Comparison of ENCODE assay signal across 8 cellular contexts in genomic region chr20:28602401-28603217, GRCh38.
DNase-seq lines count a peak whose midpoint lies in the region; ATAC-seq and TF ChIP-seq lines count a peak whose summit lies in the region.
"Not testable (repeated sequence)": the region's sequence is repeated elsewhere in the genome, so short reads cannot be mapped to it uniquely, and the experiment has no call there.

No MANE protein-coding gene starts in this region.

- H2AFZ ChIP-seq in GM23248: peak overlapping the region; percentile 91

- H3F3A ChIP-seq in GM23248 (ENCODE audit: insufficient read depth): not testable (repeated sequence)

- not testable (repeated sequence) for H3K4me1 ChIP-seq in GM23248 (ENCODE audit: insufficient read depth); HUES48 (ENCODE audit: control insufficient read depth, insufficient read depth, low read length); iPS DF 6.9 (ENCODE audit: control insufficient read depth, insufficient read depth, low read length); thoracic aorta (ENCODE audit: control insufficient read depth in 1 of 2, low read depth in 2 of 2)

- peak overlapping the region; percentile 81 for H3K4me2 ChIP-seq in GM23248 (ENCODE audit: unreplicated experiment)

- not testable (repeated sequence) for H3K36me3 ChIP-seq in GM23248 (ENCODE audit: low read depth); HUES48 (ENCODE audit: control insufficient read depth, insufficient read depth, low read length); iPS DF 6.9 (ENCODE audit: control insufficient read depth, insufficient read depth, low read length); thoracic aorta

- 3% methylated on average over 61 to 65 of the region's 71 CpGs for WGBS in GM23248 (ENCODE audit: low coverage in 1 of 2, low lambda C conversion rate in 2 of 2, missing lambda C conversion rate in 2 of 2), 2 experiments
- WGBS in iPS DF 6.9 (ENCODE audit: insufficient coverage, insufficient read length): no CpG with 5 or more reads among the region's 71 CpGs

- not testable (repeated sequence) for H4K20me1 ChIP-seq in GM23248 (ENCODE audit: insufficient read depth)

- not testable (repeated sequence) for H3K27me3 ChIP-seq in GM23248 (replicated peaks; ENCODE audit: insufficient read depth); HUES48 (ENCODE audit: control insufficient read depth, insufficient read depth, low read length); iPS DF 6.9 (ENCODE audit: control insufficient read depth, insufficient read depth, low read length); thoracic aorta (replicated peaks; ENCODE audit: insufficient read depth)

- ATAC-seq in thoracic aorta (ENCODE audit: insufficient number of reproducible peaks, low FRiP score, low read depth): peak; percentile 98

- H3K9me2 ChIP-seq in GM23248 (ENCODE audit: insufficient read depth): not testable (repeated sequence)

- H3K79me2 ChIP-seq in GM23248 (ENCODE audit: insufficient read depth): peaks cover 34% of the 10 kb centered on the region

- TF ChIP-seq CTCF in GM12864 (IDR thresholded peaks at IDR 0.05; ENCODE audit: low read depth, low read length, missing control alignments): peak; percentile 82
- TF ChIP-seq CTCF in thoracic aorta (IDR thresholded peaks at IDR 0.05): peak; percentile 59

- in situ Hi-C loops in GM23248 (cut with MboI): not testable (repeated sequence)

- H3K9me3 ChIP-seq in GM23248 (ENCODE audit: low read depth); HUES48 (ENCODE audit: control insufficient read depth, insufficient read depth, low read length); iPS DF 6.9 (ENCODE audit: control insufficient read depth, insufficient read depth, low read length); thoracic aorta: not testable (repeated sequence)

- H3K9ac ChIP-seq in GM23248 (peak overlapping the region; percentile 86), HUES48 (ENCODE audit: low read depth, low read length) (peak overlapping the region; percentile 66)

- DNase-seq in GM12864 (ENCODE audit: low read depth) (peak; percentile 76), GM23248 (peak; percentile 92), cerebellum (ENCODE audit: low spot score) (peak; percentile 65), iPS DF 6.9 (ENCODE audit: low read depth, low spot score) (peak; percentile 61), renal cortical epithelial cell (ENCODE audit: low read depth) (peak; percentile 89), thoracic aorta (ENCODE audit: low spot score) (peak; percentile 33)
- DNase-seq in activated CD4-positive, alpha-beta T cell treated with anti-CD3 and anti-CD28 coated beads, Interleukin-2, amount 50 U/mL, for 48 hours: peak; percentile 76 to 81

- H3K27ac ChIP-seq in GM23248 (peak overlapping the region; percentile 78), HUES48 (ENCODE audit: low read depth, low read length) (peak overlapping the region; percentile 27), thoracic aorta (peak overlapping the region; percentile 65 to 75)
- not testable (repeated sequence) for H3K27ac ChIP-seq in iPS DF 6.9 (ENCODE audit: low read length)

- peak overlapping the region; percentile 88 for H3K4me3 ChIP-seq in GM12864 (ENCODE audit: low read depth, low read length)
- peak overlapping the region; percentile 94 for H3K4me3 ChIP-seq in GM23248
- H3K4me3 ChIP-seq in HUES48 (ENCODE audit: low read depth, low read length): peak overlapping the region; percentile 83
- peak overlapping the region; percentile 86 for H3K4me3 ChIP-seq in iPS DF 6.9 (ENCODE audit: low read length)
- peak overlapping the region; percentile 77 for H3K4me3 ChIP-seq in thoracic aorta

Comparison
In these comparisons a context has a peak if more than half of its experiments do, and no peak if none do; other contexts are left out.
1. DNase-seq: peak in every context shown above with its lines; median percentile 92 in GM23248; 89 in renal cortical epithelial cell; 78 in activated CD4-positive, alpha-beta T cell treated with anti-CD3 and anti-CD28 coated beads, Interleukin-2, amount 50 U/mL, for 48 hours; 76 in GM12864; 65 in cerebellum; 61 in iPS DF 6.9; 33 in thoracic aorta.